Comparison of ENCODE assay signal across 1 cellular context in genomic region chr12:19561411-19561961, GRCh38.
TF ChIP-seq lines count a peak whose summit lies in the region.

No MANE protein-coding gene starts in this region.

TF ChIP-seq in IMR-90, 13 proteins besides CTCF, POLR2A, EP300 and RAD21 (continued from another document):
- no peak for TF ChIP-seq BHLHE40 (IDR thresholded peaks at IDR 0.05; ENCODE audit: low read depth, low read length)
